1 cellular context compared by ENCODE assay signal in the genomic region with DNA sequence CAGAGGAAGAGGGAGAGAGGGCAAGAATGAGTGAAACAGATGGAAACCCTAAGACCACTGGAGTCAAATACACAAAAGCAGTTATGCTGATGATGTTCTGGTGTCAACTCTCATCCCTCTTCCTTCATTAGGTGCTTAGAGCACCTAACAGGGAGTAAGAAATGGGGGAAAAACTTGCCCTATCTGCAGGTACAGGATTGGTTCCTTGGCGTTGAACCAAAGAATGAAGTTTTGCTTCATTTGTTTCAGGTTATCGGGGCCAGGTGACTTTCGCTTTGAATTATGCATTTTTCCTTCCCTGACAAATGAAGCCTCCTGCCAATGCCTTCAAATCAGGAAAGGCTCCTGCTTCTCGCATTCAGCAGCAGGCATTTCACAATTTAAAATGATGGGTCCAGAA.
TF ChIP-seq lines count a peak whose summit lies in the region.

No MANE protein-coding gene starts in this region.

TF ChIP-seq in GM23338, 12 proteins besides CTCF, POLR2A, EP300 and RAD21 (continued from another document):
- TF ChIP-seq, protein P1, sequence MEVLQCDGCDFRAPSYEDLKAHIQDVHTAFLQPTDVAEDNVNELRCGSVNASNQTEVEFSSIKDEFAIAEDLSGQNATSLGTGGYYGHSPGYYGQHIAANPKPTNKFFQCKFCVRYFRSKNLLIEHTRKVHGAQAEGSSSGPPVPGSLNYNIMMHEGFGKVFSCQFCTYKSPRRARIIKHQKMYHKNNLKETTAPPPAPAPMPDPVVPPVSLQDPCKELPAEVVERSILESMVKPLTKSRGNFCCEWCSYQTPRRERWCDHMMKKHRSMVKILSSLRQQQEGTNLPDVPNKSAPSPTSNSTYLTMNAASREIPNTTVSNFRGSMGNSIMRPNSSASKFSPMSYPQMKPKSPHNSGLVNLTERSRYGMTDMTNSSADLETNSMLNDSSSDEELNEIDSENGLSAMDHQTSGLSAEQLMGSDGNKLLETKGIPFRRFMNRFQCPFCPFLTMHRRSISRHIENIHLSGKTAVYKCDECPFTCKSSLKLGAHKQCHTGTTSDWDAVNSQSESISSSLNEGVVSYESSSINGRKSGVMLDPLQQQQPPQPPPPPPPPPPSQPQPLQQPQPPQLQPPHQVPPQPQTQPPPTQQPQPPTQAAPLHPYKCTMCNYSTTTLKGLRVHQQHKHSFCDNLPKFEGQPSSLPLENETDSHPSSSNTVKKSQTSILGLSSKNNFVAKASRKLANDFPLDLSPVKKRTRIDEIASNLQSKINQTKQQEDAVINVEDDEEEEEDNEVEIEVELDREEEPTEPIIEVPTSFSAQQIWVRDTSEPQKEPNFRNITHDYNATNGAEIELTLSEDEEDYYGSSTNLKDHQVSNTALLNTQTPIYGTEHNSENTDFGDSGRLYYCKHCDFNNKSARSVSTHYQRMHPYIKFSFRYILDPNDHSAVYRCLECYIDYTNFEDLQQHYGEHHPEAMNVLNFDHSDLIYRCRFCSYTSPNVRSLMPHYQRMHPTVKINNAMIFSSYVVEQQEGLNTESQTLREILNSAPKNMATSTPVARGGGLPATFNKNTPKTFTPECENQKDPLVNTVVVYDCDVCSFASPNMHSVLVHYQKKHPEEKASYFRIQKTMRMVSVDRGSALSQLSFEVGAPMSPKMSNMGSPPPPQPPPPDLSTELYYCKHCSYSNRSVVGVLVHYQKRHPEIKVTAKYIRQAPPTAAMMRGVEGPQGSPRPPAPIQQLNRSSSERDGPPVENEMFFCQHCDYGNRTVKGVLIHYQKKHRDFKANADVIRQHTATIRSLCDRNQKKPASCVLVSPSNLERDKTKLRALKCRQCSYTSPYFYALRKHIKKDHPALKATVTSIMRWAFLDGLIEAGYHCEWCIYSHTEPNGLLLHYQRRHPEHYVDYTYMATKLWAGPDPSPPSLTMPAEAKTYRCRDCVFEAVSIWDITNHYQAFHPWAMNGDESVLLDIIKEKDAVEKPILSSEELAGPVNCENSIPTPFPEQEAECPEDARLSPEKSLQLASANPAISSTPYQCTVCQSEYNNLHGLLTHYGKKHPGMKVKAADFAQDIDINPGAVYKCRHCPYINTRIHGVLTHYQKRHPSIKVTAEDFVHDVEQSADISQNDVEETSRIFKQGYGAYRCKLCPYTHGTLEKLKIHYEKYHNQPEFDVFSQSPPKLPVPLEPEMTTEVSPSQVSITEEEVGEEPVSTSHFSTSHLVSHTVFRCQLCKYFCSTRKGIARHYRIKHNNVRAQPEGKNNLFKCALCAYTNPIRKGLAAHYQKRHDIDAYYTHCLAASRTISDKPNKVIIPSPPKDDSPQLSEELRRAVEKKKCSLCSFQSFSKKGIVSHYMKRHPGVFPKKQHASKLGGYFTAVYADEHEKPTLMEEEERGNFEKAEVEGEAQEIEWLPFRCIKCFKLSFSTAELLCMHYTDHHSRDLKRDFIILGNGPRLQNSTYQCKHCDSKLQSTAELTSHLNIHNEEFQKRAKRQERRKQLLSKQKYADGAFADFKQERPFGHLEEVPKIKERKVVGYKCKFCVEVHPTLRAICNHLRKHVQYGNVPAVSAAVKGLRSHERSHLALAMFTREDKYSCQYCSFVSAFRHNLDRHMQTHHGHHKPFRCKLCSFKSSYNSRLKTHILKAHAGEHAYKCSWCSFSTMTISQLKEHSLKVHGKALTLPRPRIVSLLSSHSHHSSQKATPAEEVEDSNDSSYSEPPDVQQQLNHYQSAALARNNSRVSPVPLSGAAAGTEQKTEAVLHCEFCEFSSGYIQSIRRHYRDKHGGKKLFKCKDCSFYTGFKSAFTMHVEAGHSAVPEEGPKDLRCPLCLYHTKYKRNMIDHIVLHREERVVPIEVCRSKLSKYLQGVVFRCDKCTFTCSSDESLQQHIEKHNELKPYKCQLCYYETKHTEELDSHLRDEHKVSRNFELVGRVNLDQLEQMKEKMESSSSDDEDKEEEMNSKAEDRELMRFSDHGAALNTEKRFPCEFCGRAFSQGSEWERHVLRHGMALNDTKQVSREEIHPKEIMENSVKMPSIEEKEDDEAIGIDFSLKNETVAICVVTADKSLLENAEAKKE (CRISPR knock-in tag; IDR thresholded peaks at IDR 0.05): no peak
- no peak for TF ChIP-seq STAT1 (IDR thresholded peaks at IDR 0.05; ENCODE audit: unreplicated experiment)
- no peak for TF ChIP-seq EZH2phosphoT487 (IDR thresholded peaks at IDR 0.05; ENCODE audit: unreplicated experiment)
